Comparison of ENCODE assay signal across 12 cellular contexts in the genomic region with DNA sequence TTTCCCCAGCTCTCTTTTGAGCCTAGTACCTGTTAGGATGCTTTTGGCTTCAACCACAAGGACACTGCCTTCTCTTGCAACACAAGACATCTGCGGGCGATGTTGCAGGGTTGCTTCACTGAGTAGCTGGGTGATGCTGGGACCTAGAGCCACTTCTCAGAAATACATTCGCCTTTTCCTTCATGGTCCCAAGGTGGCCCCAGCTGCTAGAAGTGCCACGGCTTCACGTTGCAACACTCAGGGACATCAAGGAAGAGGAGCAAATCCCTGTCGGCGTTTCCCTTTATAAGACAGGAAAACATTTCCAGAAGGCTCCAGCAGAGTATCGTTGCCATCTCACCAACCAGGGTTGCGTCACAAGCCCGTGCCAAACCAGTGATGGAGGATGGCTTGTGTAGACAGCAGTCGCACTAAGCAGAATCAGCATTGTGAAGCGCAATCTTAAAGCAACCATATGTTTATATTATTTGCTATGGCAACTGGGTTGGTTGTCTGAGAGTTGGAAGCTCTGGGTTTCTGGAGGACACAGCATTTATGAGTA.
DNase-seq lines count a peak whose midpoint lies in the region; ATAC-seq and TF ChIP-seq lines count a peak whose summit lies in the region.
"Had no signal": no experiment of that assay in that cellular context is flagged by ENCODE, and none has a peak within 500 bp of the region (broad histone marks: within the 10 kb centered on the region; RNA-seq: fewer than 3 reads in every experiment).

No MANE protein-coding gene starts in this region.

- H3K27me3 Mint-ChIP-seq in activated B cell treated with CpG ODN at 0.5 μM for 24 hours = no peaks in the 10 kb centered on the region
- H3K27me3 Mint-ChIP-seq in natural killer cell treated with Interleukin-12 subunit alpha and Interleukin-12 subunit beta and Interleukin-15 and Interleukin-18, amount 100 ng/mL, for 72 hours = peaks cover 0 to 11% of the 10 kb centered on the region in 2 donors

- TF ChIP-seq CTCF in activated B cell treated with CpG ODN at 0.5 μM for 24 hours (IDR thresholded peaks at IDR 0.05) = no peak

- DNase-seq in CD1c-positive myeloid dendritic cell (ENCODE audit: extremely low spot score) = peak; percentile 43
- DNase-seq in activated B cell treated with CpG ODN at 0.5 μM for 24 hours = no peak
- peak; percentile 25 for DNase-seq in natural killer cell treated with Interleukin-12 subunit alpha and Interleukin-12 subunit beta and Interleukin-15 and Interleukin-18, amount 100 ng/mL, for 72 hours (ENCODE audit: low spot score)
- DNase-seq in NCI-H526 (lab: John Stamatoyannopoulos, UW) = no peak
- no peak for DNase-seq in 8988T
- DNase-seq in NCI-H187 (lab: John Stamatoyannopoulos, UW) = no peak
- DNase-seq: activated CD4-positive, alpha-beta T cell treated with anti-CD3 and anti-CD28 coated beads, Interleukin-2, amount 10 ng/mL, durations not matched to agents 7 days and 5 days; body of pancreas; glutamatergic neuron; NK-92 treated with Interleukin-12 subunit alpha and Interleukin-12 subunit beta, amount 100 ng/mL, for 24 hours had no signal

- POLR2A ChIA-PET in activated B cell treated with CpG ODN at 0.5 μM for 24 hours (lab: Charles Lee) = interaction anchor here (1.0 to 6.4 kb wide), 7 partner anchors 18 to 185 kb away, joined by 3 to 54 read pairs (median 8); partner anchors contain the start of genes ANKRD33B and ROPN1L

- CTCF ChIA-PET in activated B cell treated with CpG ODN at 0.5 μM for 24 hours (lab: Charles Lee) = interaction anchor here (0.8 to 7.5 kb wide), 16 partner anchors 8 to 343 kb away, joined by 3 to 156 read pairs (median 6); no protein-coding TSS in a partner anchor

- intact Hi-C loops in activated B cell treated with CpG ODN at 0.5 μM for 24 hours (cut with micrococcal nuclease) = loop anchor here (1.0 kb wide), 2 partner anchors 47 to 121 kb away; no protein-coding TSS in a partner anchor

- H3K4me3 Mint-ChIP-seq in activated B cell treated with CpG ODN at 0.5 μM for 24 hours = peak overlapping the region; percentile 13
- H3K4me3 Mint-ChIP-seq in natural killer cell treated with Interleukin-12 subunit alpha and Interleukin-12 subunit beta and Interleukin-15 and Interleukin-18, amount 100 ng/mL, for 72 hours = peak overlapping the region; percentile 93

- H3K4me1 Mint-ChIP-seq in activated B cell treated with CpG ODN at 0.5 μM for 24 hours = peaks cover 67% of the 10 kb centered on the region
- peaks cover 48 to 49% of the 10 kb centered on the region in 2 donors for H3K4me1 Mint-ChIP-seq in natural killer cell treated with Interleukin-12 subunit alpha and Interleukin-12 subunit beta and Interleukin-15 and Interleukin-18, amount 100 ng/mL, for 72 hours (ENCODE audit: low read depth in 2 of 2)

- peak; percentile 30 for ATAC-seq in HG03095 (IDR thresholded peaks at IDR 0.05; ENCODE audit: unreplicated experiment)
- no peak for ATAC-seq in activated B cell treated with CpG ODN at 0.5 μM for 24 hours (ENCODE audit: low read depth)
- ATAC-seq in natural killer cell treated with Interleukin-12 subunit alpha and Interleukin-12 subunit beta and Interleukin-15 and Interleukin-18, amount 100 ng/mL, for 72 hours = no peak
- no peak for ATAC-seq in GM21390 (IDR thresholded peaks at IDR 0.05; ENCODE audit: unreplicated experiment)

- H3K27ac Mint-ChIP-seq in activated B cell treated with CpG ODN at 0.5 μM for 24 hours = peak overlapping the region; percentile 35
- H3K27ac Mint-ChIP-seq in natural killer cell treated with Interleukin-12 subunit alpha and Interleukin-12 subunit beta and Interleukin-15 and Interleukin-18, amount 100 ng/mL, for 72 hours = peak overlapping the region; percentile 65 to 66

- peaks cover 58% of the 10 kb centered on the region for H3K36me3 Mint-ChIP-seq in activated B cell treated with CpG ODN at 0.5 μM for 24 hours (ENCODE audit: low read depth)
- peaks cover 7% of the 10 kb centered on the region for H3K36me3 Mint-ChIP-seq in natural killer cell treated with Interleukin-12 subunit alpha and Interleukin-12 subunit beta and Interleukin-15 and Interleukin-18, amount 100 ng/mL, for 72 hours

- no peaks in the 10 kb centered on the region for H3K9me3 Mint-ChIP-seq in activated B cell treated with CpG ODN at 0.5 μM for 24 hours
- H3K9me3 Mint-ChIP-seq in natural killer cell treated with Interleukin-12 subunit alpha and Interleukin-12 subunit beta and Interleukin-15 and Interleukin-18, amount 100 ng/mL, for 72 hours = peaks cover 4% of the 10 kb centered on the region
- H3K9me3 Mint-ChIP-seq: activated CD4-positive, alpha-beta T cell treated with anti-CD3 and anti-CD28 coated beads, Interleukin-2, amount 10 ng/mL, durations not matched to agents 7 days and 5 days had no signal

Comparison
In these comparisons a context has a peak if more than half of its experiments do, and no peak if none do; other contexts are left out.
1. DNase-seq: peak in CD1c-positive myeloid dendritic cell (single experiment) and natural killer cell treated with Interleukin-12 subunit alpha and Interleukin-12 subunit beta and Interleukin-15 and Interleukin-18, amount 100 ng/mL, for 72 hours (single experiment); none in activated B cell treated with CpG ODN at 0.5 μM for 24 hours (single experiment), NCI-H526 (0 of 2), 8988T (single experiment) and NCI-H187 (0 of 2).